11 cellular contexts compared by ENCODE assay signal in genomic region chr3:19213608-19214220, GRCh38.
DNase-seq lines count a peak whose midpoint lies in the region; ATAC-seq and TF ChIP-seq lines count a peak whose summit lies in the region.
"Had no signal": no experiment of that assay in that cellular context is flagged by ENCODE, and none has a peak within 500 bp of the region (broad histone marks: within the 10 kb centered on the region; RNA-seq: fewer than 3 reads in every experiment).

No MANE protein-coding gene starts in this region.

- no peak overlapping the region for H3K27ac Mint-ChIP-seq in GM23338

- intact Hi-C loops in PC-9 (cut with micrococcal nuclease; ENCODE audit: unreplicated experiment): no loop called here

- H3K9ac ChIP-seq in smooth muscle cell (ENCODE audit: low read depth): no peak overlapping the region

- H4K20me1 ChIP-seq in GM23338 (replicated peaks; ENCODE audit: insufficient read depth) (no peaks in the 10 kb centered on the region), PC-9 (ENCODE audit: insufficient read depth) (no peaks in the 10 kb centered on the region), smooth muscle cell (ENCODE audit: low read depth) (no peaks in the 10 kb centered on the region)

- H3K27me3 ChIP-seq in GM23338 (ENCODE audit: insufficient read depth) (no peaks in the 10 kb centered on the region), PC-9 (ENCODE audit: insufficient read depth, low read depth) (no peaks in the 10 kb centered on the region), smooth muscle cell (ENCODE audit: low read depth) (no peaks in the 10 kb centered on the region)
- H3K27me3 ChIP-seq: heart right ventricle, ovary had no signal

- no peaks in the 10 kb centered on the region for H3K79me2 ChIP-seq in GM23338 (replicated peaks; ENCODE audit: insufficient read depth)
- H3K79me2 ChIP-seq in PC-9 (ENCODE audit: low read depth): no peaks in the 10 kb centered on the region
- no peaks in the 10 kb centered on the region for H3K79me2 ChIP-seq in smooth muscle cell (ENCODE audit: low read depth)

- no peaks in the 10 kb centered on the region for H3K36me3 Mint-ChIP-seq in GM23338 (ENCODE audit: low read depth)

- peak; percentile 18 for TF ChIP-seq CTCF in GM12865 (IDR thresholded peaks at IDR 0.05; ENCODE audit: insufficient read depth, low read depth, low read length, missing control alignments)
- TF ChIP-seq CTCF in GM23338 (conservative IDR thresholded peaks at IDR 0.05; ENCODE audit: low read depth in 2 of 2): peak; percentile 54 to 71
- TF ChIP-seq CTCF in PC-9 (conservative IDR thresholded peaks at IDR 0.05): 0 out of 2 replicates have a peak, but pooled peaks have one; percentile 32
- TF ChIP-seq CTCF in smooth muscle cell (IDR thresholded peaks at IDR 0.05; ENCODE audit: borderline replicate concordance, insufficient read depth, poor library complexity, severe bottlenecking): no peak

- H3K27me3 Mint-ChIP-seq in GM23338 (ENCODE audit: insufficient read depth, low read depth, poor library complexity): peaks cover 4% of the 10 kb centered on the region

- H3K9me3 ChIP-seq in PC-9 (ENCODE audit: insufficient read depth, low read depth): no peaks in the 10 kb centered on the region
- H3K9me3 ChIP-seq in smooth muscle cell (replicated peaks; ENCODE audit: low read depth): no peaks in the 10 kb centered on the region
- H3K9me3 ChIP-seq: heart right ventricle, ovary had no signal

- H3F3A ChIP-seq in GM23338 (replicated peaks; ENCODE audit: low read depth): no peaks in the 10 kb centered on the region
- no peaks in the 10 kb centered on the region for H3F3A ChIP-seq in PC-9 (ENCODE audit: insufficient read depth, low read depth)
- no peaks in the 10 kb centered on the region for H3F3A ChIP-seq in smooth muscle cell (ENCODE audit: low read depth)

- no peaks in the 10 kb centered on the region for H3K9me3 Mint-ChIP-seq in GM23338

- H3K4me2 ChIP-seq in GM23338 (no peak overlapping the region), PC-9 (no peak overlapping the region), smooth muscle cell (no peak overlapping the region)

- H2AFZ ChIP-seq in GM23338 (no peak overlapping the region), PC-9 (no peak overlapping the region), smooth muscle cell (ENCODE audit: low read depth) (no peak overlapping the region)

- peaks cover 6% of the 10 kb centered on the region for H3K4me1 Mint-ChIP-seq in GM23338

- peaks cover 7% of the 10 kb centered on the region; the same call in 1 of the 2 replicates for H3K9me2 ChIP-seq in GM23338 (ENCODE audit: insufficient read depth)
- H3K9me2 ChIP-seq in PC-9 (ENCODE audit: insufficient read depth): no peaks in the 10 kb centered on the region

- CTCF ChIA-PET in PC-9 (lab: Charles Lee): no interaction called here

- POLR2A ChIA-PET in PC-9 (lab: Charles Lee; ENCODE audit: unreplicated experiment): no interaction called here

- H3K36me3 ChIP-seq in GM23338 (ENCODE audit: insufficient read depth) (no peaks in the 10 kb centered on the region), PC-9 (ENCODE audit: low read depth) (no peaks in the 10 kb centered on the region), smooth muscle cell (ENCODE audit: low read depth) (no peaks in the 10 kb centered on the region)
- H3K36me3 ChIP-seq: heart right ventricle, ovary had no signal

- no peaks in the 10 kb centered on the region for H3K4me1 ChIP-seq in GM23338 (ENCODE audit: insufficient read depth)
- H3K4me1 ChIP-seq in PC-9 (replicated peaks; ENCODE audit: insufficient read depth): no peaks in the 10 kb centered on the region
- no peaks in the 10 kb centered on the region for H3K4me1 ChIP-seq in smooth muscle cell (ENCODE audit: low read depth)

- ATAC-seq in GM23338 (peak; percentile 92), GM21528 (IDR thresholded peaks at IDR 0.05; ENCODE audit: low FRiP score, unreplicated experiment) (no peak)
- ATAC-seq: heart right ventricle had no signal

- H3K27ac ChIP-seq in GM23338 (ENCODE audit: low read depth) (no peak overlapping the region), PC-9 (no peak overlapping the region), smooth muscle cell (ENCODE audit: low read depth) (no peak overlapping the region)
- H3K27ac ChIP-seq: heart right ventricle, ovary had no signal

- H3K4me3 ChIP-seq in GM12865 (ENCODE audit: low read depth, low read length): no peak overlapping the region
- no peak overlapping the region for H3K4me3 ChIP-seq in GM23338
- no peak overlapping the region for H3K4me3 ChIP-seq in PC-9
- no peak overlapping the region for H3K4me3 ChIP-seq in smooth muscle cell
- H3K4me3 ChIP-seq: heart right ventricle, ovary had no signal

- no peak overlapping the region for H3K4me3 Mint-ChIP-seq in GM23338

- 71% methylated on average over 6 of the region's 6 CpGs for WGBS in smooth muscle cell (ENCODE audit: low lambda C conversion rate)

- no TSS peak for BruUV-seq in PC-9 (replicated peaks; lab: Mats Ljungman, UMichigan)

- DNase-seq in GM12865 (ENCODE audit: low read depth): peak; percentile 29
- peak; percentile 78 for DNase-seq in GM23338 (ENCODE audit: low spot score)
- no peak for DNase-seq in PC-9
- peak; percentile 79 for DNase-seq in midbrain (lab: John Stamatoyannopoulos, UW)
- DNase-seq in smooth muscle cell (lab: John Stamatoyannopoulos, UW; ENCODE audit: unreplicated experiment): no peak
- DNase-seq in NK-92 treated with Interleukin-12 subunit alpha and Interleukin-12 subunit beta, amount 100 ng/mL, for 24 hours (lab: John Stamatoyannopoulos, UW): no peak
- DNase-seq: activated T-cell treated with anti-CD3 and anti-CD28 coated beads for 4 hours, HCEC 1CT, heart right ventricle, ovary had no signal

TF ChIP-seq in GM23338, 12 proteins besides CTCF, POLR2A, EP300 and RAD21:
- TF ChIP-seq ZNF462 (CRISPR knock-in tag; IDR thresholded peaks at IDR 0.05) (peak; percentile 93), EZH2 (IDR thresholded peaks at IDR 0.05; ENCODE audit: low read depth, unreplicated experiment) (no peak)

Comparison
In these comparisons a context has a peak if more than half of its experiments do, and no peak if none do; other contexts are left out.
1. DNase-seq: peak in GM12865 (single experiment), GM23338 (single experiment) and midbrain (single experiment); none in PC-9 (0 of 2), smooth muscle cell (single experiment) and NK-92 treated with Interleukin-12 subunit alpha and Interleukin-12 subunit beta, amount 100 ng/mL, for 24 hours (single experiment).